ENCODE assay signal across 11 cellular contexts in the genomic region with DNA sequence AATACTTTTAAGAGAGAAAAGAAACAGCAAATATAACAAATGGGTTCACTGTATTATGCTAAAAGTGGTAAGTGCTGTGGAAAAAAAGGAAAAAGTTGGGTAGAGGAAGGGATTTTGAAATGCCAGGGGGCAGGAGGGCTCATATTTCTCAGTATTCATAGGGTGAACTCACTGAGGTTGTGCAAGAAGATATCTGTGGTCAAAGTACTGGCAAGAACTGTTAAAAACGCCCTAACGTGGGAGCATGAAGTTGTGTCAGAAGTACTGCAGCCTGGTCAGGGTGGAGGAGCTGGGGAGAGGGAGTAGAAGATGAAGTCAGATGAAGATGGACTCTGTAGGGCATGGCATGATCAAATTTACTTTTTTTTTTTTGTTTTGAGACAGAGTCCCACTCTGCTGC. TPM values are rescaled to one million over a fixed set of nuclear protein-coding genes. Genes with fewer than 3 reads are reported as not detected.
DNase-seq lines count a peak whose midpoint lies in the region; ATAC-seq and TF ChIP-seq lines count a peak whose summit lies in the region.
"Had no signal": no experiment of that assay in that cellular context is flagged by ENCODE, and none has a peak within 500 bp of the region (broad histone marks: within the 10 kb centered on the region; RNA-seq: fewer than 3 reads in every experiment).

No MANE protein-coding gene starts in this region.

- CTCF ChIA-PET in BJ (lab: Yijun Ruan, JAX): no interaction called here

- H3K4me1 Mint-ChIP-seq in chondrocyte (ENCODE audit: low read depth): peaks cover 18% of the 10 kb centered on the region

- no peaks in the 10 kb centered on the region for H3K27me3 Mint-ChIP-seq in chondrocyte (ENCODE audit: low read depth)

- H3K9me3 Mint-ChIP-seq in chondrocyte (ENCODE audit: low read depth): no peaks in the 10 kb centered on the region
- H3K9me3 Mint-ChIP-seq: endodermal cell had no signal

- DNase-seq in BJ (ENCODE audit: low read depth): peak; percentile 66
- peak; percentile 94 for DNase-seq in NCI-H226
- DNase-seq in chondrocyte (ENCODE audit: low spot score): no peak
- DNase-seq in myocyte (ENCODE audit: low read depth): peak; percentile 54
- DNase-seq in ACHN: no peak
- no peak for DNase-seq in mucosa of gallbladder (ENCODE audit: low spot score)
- DNase-seq: activated T-cell treated with anti-CD3 and anti-CD28 coated beads, Interleukin-2, amount 50 U/mL, for 1 hour; endodermal cell; naive B cell had no signal

- in situ Hi-C loops in ACHN (cut with HindIII; ENCODE audit: low pct_ligation_motif_present, low pct_unique_long_range_greater_than_20kb, low sequenced_read_pairs): no loop called here

- H3K4me3 Mint-ChIP-seq in chondrocyte (ENCODE audit: unreplicated experiment): no peak overlapping the region
- H3K4me3 Mint-ChIP-seq: endodermal cell, naive B cell had no signal

- no peaks in the 10 kb centered on the region for H3K36me3 ChIP-seq in BJ (ENCODE audit: control insufficient read depth, insufficient read depth, low read length)

- TF ChIP-seq CTCF in BJ (IDR thresholded peaks at IDR 0.05; ENCODE audit: insufficient read depth, low read depth, low read length) (no peak), chondrocyte (IDR thresholded peaks at IDR 0.05) (no peak)

- POLR2A ChIA-PET in BJ (lab: Charles Lee): no interaction called here

- no peaks in the 10 kb centered on the region for H3K27me3 ChIP-seq in BJ (ENCODE audit: control insufficient read depth, insufficient read depth, low read length)

- peak overlapping the region; percentile 73 for H3K27ac Mint-ChIP-seq in chondrocyte (ENCODE audit: unreplicated experiment)
- H3K27ac Mint-ChIP-seq: endodermal cell, naive B cell had no signal

- H3K36me3 Mint-ChIP-seq in chondrocyte (ENCODE audit: low read depth): no peaks in the 10 kb centered on the region

- no peak for ATAC-seq in GM19452 (IDR thresholded peaks at IDR 0.05; ENCODE audit: unreplicated experiment)
- ATAC-seq in GM18498 (IDR thresholded peaks at IDR 0.05; ENCODE audit: unreplicated experiment): no peak

- no peak overlapping the region for H3K4me3 ChIP-seq in BJ (ENCODE audit: low read depth, low read length)

RNA-seq across cellular contexts. Expression of a gene that starts 31.2 kb away (rescaled TPM):
- polyA plus RNA-seq in BJ (2011; rRNA removed): 0.27 and 0.42 TPM in 2 replicates
- 0.10 and 0.33 TPM in 2 replicates for polyA minus RNA-seq in BJ (2011; rRNA and poly(A)+ RNA removed)
- total RNA-seq in chondrocyte: 0.15 to 0.35 TPM in 2 of 3 replicates, not detected in the other
- total RNA-seq in myocyte: 0.05 and 0.08 TPM in 2 replicates
- 0.15 TPM for polyA plus RNA-seq in myocyte (2012)
- total RNA-seq in mucosa of gallbladder: 9.4 TPM

Comparison
In these comparisons a context has a peak if more than half of its experiments do, and no peak if none do; other contexts are left out.
1. DNase-seq: peak in BJ (single experiment), NCI-H226 (single experiment) and myocyte (single experiment); none in chondrocyte (single experiment), ACHN (single experiment) and mucosa of gallbladder (single experiment).